16 cellular contexts compared by ENCODE assay signal in the genomic region with DNA sequence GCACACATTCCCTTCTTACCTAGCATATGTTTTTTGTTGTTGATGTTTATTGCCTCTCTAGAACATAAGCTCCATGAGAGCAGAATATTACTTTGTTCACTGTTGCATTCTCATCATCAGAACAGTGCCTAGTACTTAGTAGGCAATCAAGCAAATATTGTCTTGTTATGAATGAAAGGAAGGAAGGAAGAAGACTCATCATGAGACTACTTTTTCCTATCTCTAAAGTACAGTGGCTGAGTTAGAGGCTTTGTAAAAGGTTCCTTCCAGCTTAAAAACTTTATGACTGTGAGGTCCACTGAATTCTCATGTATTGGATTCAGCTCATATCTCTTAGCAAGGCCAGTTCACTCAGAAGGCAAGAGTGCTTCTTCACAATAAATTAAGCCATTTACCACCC.
A peak's percentile ranks its signal among the peaks of the same experiment; 100 is the strongest.
DNase-seq lines count a peak whose midpoint lies in the region; ATAC-seq and TF ChIP-seq lines count a peak whose summit lies in the region.
"Had no signal": no experiment of that assay in that cellular context is flagged by ENCODE, and none has a peak within 500 bp of the region (broad histone marks: within the 10 kb centered on the region; RNA-seq: fewer than 3 reads in every experiment).

No MANE protein-coding gene starts in this region.

- no peak for DNase-seq in natural killer cell treated with Interleukin-12 subunit alpha and Interleukin-12 subunit beta and Interleukin-15 and Interleukin-18, amount 100 ng/mL, for 72 hours (ENCODE audit: low spot score)
- DNase-seq in natural killer cell (no peak), OCI-LY7 (ENCODE audit: low spot score) (no peak), chondrocyte (ENCODE audit: low spot score) (no peak), COLO668 (lab: John Stamatoyannopoulos, UW; ENCODE audit: unreplicated experiment) (no peak)
- DNase-seq in naive thymus-derived CD8-positive, alpha-beta T cell, result no peak
- DNase-seq: 8988T; CD8-positive, alpha-beta T cell; COR-L47; DMS153; DMS79 treated with DMSO at 0.1 percent for 48 hours; GF-D8; H9 had no signal

- peak overlapping the region; percentile 13 to 95 for H3K27ac Mint-ChIP-seq in natural killer cell treated with Interleukin-12 subunit alpha and Interleukin-12 subunit beta and Interleukin-15 and Interleukin-18, amount 100 ng/mL, for 72 hours
- no peak overlapping the region for H3K27ac Mint-ChIP-seq in natural killer cell
- peak overlapping the region in 2 of 3 experiments; percentile 22 to 33 for H3K27ac Mint-ChIP-seq in nephron
- H3K27ac Mint-ChIP-seq in chondrocyte (ENCODE audit: unreplicated experiment), result no peak overlapping the region
- no peak overlapping the region for H3K27ac Mint-ChIP-seq in naive thymus-derived CD8-positive, alpha-beta T cell
- H3K27ac Mint-ChIP-seq: CD8-positive, alpha-beta T cell; IgD-negative memory B cell had no signal

- H2AFZ ChIP-seq in OCI-LY7 (ENCODE audit: low read length), result peak overlapping the region; percentile 10; the same call in 1 of the 2 replicates

- H3K79me2 ChIP-seq in OCI-LY7 (ENCODE audit: insufficient read depth, low read depth, low read length), result no peaks in the 10 kb centered on the region

- peak overlapping the region; percentile 3 for H3K4me3 Mint-ChIP-seq in natural killer cell treated with Interleukin-12 subunit alpha and Interleukin-12 subunit beta and Interleukin-15 and Interleukin-18, amount 100 ng/mL, for 72 hours
- no peak overlapping the region for H3K4me3 Mint-ChIP-seq in natural killer cell
- no peak overlapping the region for H3K4me3 Mint-ChIP-seq in nephron
- no peak overlapping the region for H3K4me3 Mint-ChIP-seq in chondrocyte (ENCODE audit: unreplicated experiment)
- H3K4me3 Mint-ChIP-seq in naive thymus-derived CD8-positive, alpha-beta T cell, result no peak overlapping the region
- H3K4me3 Mint-ChIP-seq: CD8-positive, alpha-beta T cell; H9; IgD-negative memory B cell had no signal

- H3K36me3 Mint-ChIP-seq in natural killer cell treated with Interleukin-12 subunit alpha and Interleukin-12 subunit beta and Interleukin-15 and Interleukin-18, amount 100 ng/mL, for 72 hours, result peaks cover 11% of the 10 kb centered on the region
- H3K36me3 Mint-ChIP-seq in natural killer cell, result no peaks in the 10 kb centered on the region
- no peaks in the 10 kb centered on the region for H3K36me3 Mint-ChIP-seq in nephron (ENCODE audit: low read depth)
- H3K36me3 Mint-ChIP-seq in chondrocyte (ENCODE audit: low read depth), result no peaks in the 10 kb centered on the region
- H3K36me3 Mint-ChIP-seq in naive thymus-derived CD8-positive, alpha-beta T cell, result peaks cover 0 to 5% (median 0%) of the 10 kb centered on the region in 3 donors
- H3K36me3 Mint-ChIP-seq: CD8-positive, alpha-beta T cell had no signal

- no peak for TF ChIP-seq CTCF in natural killer cell (IDR thresholded peaks at IDR 0.05)
- no peak for TF ChIP-seq CTCF in OCI-LY7 (conservative IDR thresholded peaks at IDR 0.05; ENCODE audit: low read length)
- TF ChIP-seq CTCF in nephron (IDR thresholded peaks at IDR 0.05; ENCODE audit: unreplicated experiment in 3 of 3), result no peak
- no peak for TF ChIP-seq CTCF in chondrocyte (IDR thresholded peaks at IDR 0.05)

- H3K4me3 ChIP-seq in OCI-LY7 (ENCODE audit: low read depth, low read length, poor library complexity, severe bottlenecking), result no peak overlapping the region
- H3K4me3 ChIP-seq: BLaER1 treated with 17β-estradiol and CSF1 and Interleukin-3, amounts not matched to agents 10 nM and 100 nM had no signal

- no peaks in the 10 kb centered on the region for H3K36me3 ChIP-seq in OCI-LY7 (ENCODE audit: insufficient read depth, low read length)
- H3K36me3 ChIP-seq: BLaER1 treated with 17β-estradiol and CSF1 and Interleukin-3, amounts not matched to agents 10 nM and 100 nM had no signal

- H3K4me1 ChIP-seq in OCI-LY7 (ENCODE audit: insufficient read depth, low read length, poor library complexity, severe bottlenecking), result peaks cover 29% of the 10 kb centered on the region

- no TSS peak for BruUV-seq in OCI-LY7 (replicated peaks; lab: Mats Ljungman, UMichigan)

- intact Hi-C loops in natural killer cell (cut with micrococcal nuclease) (no loop called here), OCI-LY7 (cut with micrococcal nuclease; ENCODE audit: unreplicated experiment) (no loop called here)

- H3K4me1 Mint-ChIP-seq in natural killer cell treated with Interleukin-12 subunit alpha and Interleukin-12 subunit beta and Interleukin-15 and Interleukin-18, amount 100 ng/mL, for 72 hours (ENCODE audit: low read depth in 2 of 2), result peaks cover 21 to 30% of the 10 kb centered on the region in 2 donors
- H3K4me1 Mint-ChIP-seq in natural killer cell (no peaks in the 10 kb centered on the region), nephron (peaks cover 42% of the 10 kb centered on the region), chondrocyte (ENCODE audit: low read depth) (peaks cover 25% of the 10 kb centered on the region)
- H3K4me1 Mint-ChIP-seq in naive thymus-derived CD8-positive, alpha-beta T cell, result peaks cover 0 to 2% (median 0%) of the 10 kb centered on the region in 4 donors

- CTCF ChIA-PET in OCI-LY7 (lab: Charles Lee; ENCODE audit: unreplicated experiment), result interaction anchor here (0.6 to 1.6 kb wide), 2 partner anchors 7 to 73 kb away, joined by 3 to 5 read pairs; no protein-coding TSS in a partner anchor

- POLR2A ChIA-PET in OCI-LY7 (lab: Charles Lee), result interaction anchor here (1.0 to 7.0 kb wide), 8 partner anchors 8 to 55 kb away, joined by 3 to 59 read pairs (median 4); no protein-coding TSS in a partner anchor
- POLR2A ChIA-PET in naive thymus-derived CD8-positive, alpha-beta T cell (lab: Charles Lee), result no interaction called here

- peak in 1 of 2 donors; percentile 54 for ATAC-seq in natural killer cell treated with Interleukin-12 subunit alpha and Interleukin-12 subunit beta and Interleukin-15 and Interleukin-18, amount 100 ng/mL, for 72 hours
- ATAC-seq in natural killer cell, result no peak
- ATAC-seq in naive thymus-derived CD8-positive, alpha-beta T cell, result no peak
- ATAC-seq: CD8-positive, alpha-beta T cell had no signal

- no peak overlapping the region for H3K4me2 ChIP-seq in OCI-LY7 (ENCODE audit: low read length)

- H4K20me1 ChIP-seq in OCI-LY7 (ENCODE audit: insufficient read depth, low read length), result no peaks in the 10 kb centered on the region
- H4K20me1 ChIP-seq: BLaER1 treated with 17β-estradiol and CSF1 and Interleukin-3, amounts not matched to agents 10 nM and 100 nM had no signal

- no peaks in the 10 kb centered on the region for H3K9me3 ChIP-seq in OCI-LY7 (ENCODE audit: low read length)

- H3K27me3 Mint-ChIP-seq in natural killer cell treated with Interleukin-12 subunit alpha and Interleukin-12 subunit beta and Interleukin-15 and Interleukin-18, amount 100 ng/mL, for 72 hours, result peaks cover 0 to 3% of the 10 kb centered on the region in 2 donors
- peaks cover 14 to 16% of the 10 kb centered on the region in 2 donors for H3K27me3 Mint-ChIP-seq in natural killer cell (ENCODE audit: low read depth in 2 of 2)
- no peaks in the 10 kb centered on the region for H3K27me3 Mint-ChIP-seq in nephron (ENCODE audit: low read depth)
- H3K27me3 Mint-ChIP-seq in chondrocyte (ENCODE audit: low read depth), result no peaks in the 10 kb centered on the region
- H3K27me3 Mint-ChIP-seq in naive thymus-derived CD8-positive, alpha-beta T cell, result peaks cover 0 to 12% (median 3%) of the 10 kb centered on the region in 5 donors
- H3K27me3 Mint-ChIP-seq: IgD-negative memory B cell had no signal

- H3K9me2 ChIP-seq in OCI-LY7 (ENCODE audit: insufficient read depth, low read length), result no peaks in the 10 kb centered on the region

- peaks cover 7% of the 10 kb centered on the region for H3K9me3 Mint-ChIP-seq in natural killer cell treated with Interleukin-12 subunit alpha and Interleukin-12 subunit beta and Interleukin-15 and Interleukin-18, amount 100 ng/mL, for 72 hours
- H3K9me3 Mint-ChIP-seq in natural killer cell, result no peaks in the 10 kb centered on the region
- H3K9me3 Mint-ChIP-seq in nephron, result peaks cover under 1% of the 10 kb centered on the region
- H3K9me3 Mint-ChIP-seq in chondrocyte (ENCODE audit: low read depth), result no peaks in the 10 kb centered on the region
- peaks cover 0 to 2% (median 0%) of the 10 kb centered on the region in 9 donors for H3K9me3 Mint-ChIP-seq in naive thymus-derived CD8-positive, alpha-beta T cell
- H3K9me3 Mint-ChIP-seq: CD8-positive, alpha-beta T cell; H9; IgD-negative memory B cell had no signal

- H3K27ac ChIP-seq in OCI-LY7 (ENCODE audit: low read depth, low read length, poor library complexity, severe bottlenecking), result no peak overlapping the region

Comparison
In these comparisons a context has a peak if more than half of its experiments do, and no peak if none do; other contexts are left out.
1. H3K27ac Mint-ChIP-seq: peak in natural killer cell treated with Interleukin-12 subunit alpha and Interleukin-12 subunit beta and Interleukin-15 and Interleukin-18, amount 100 ng/mL, for 72 hours (2 of 2) and nephron (2 of 3); none in natural killer cell (0 of 2), chondrocyte (single experiment) and naive thymus-derived CD8-positive, alpha-beta T cell (0 of 10).